16 cellular contexts compared by ENCODE assay signal in the genomic region with DNA sequence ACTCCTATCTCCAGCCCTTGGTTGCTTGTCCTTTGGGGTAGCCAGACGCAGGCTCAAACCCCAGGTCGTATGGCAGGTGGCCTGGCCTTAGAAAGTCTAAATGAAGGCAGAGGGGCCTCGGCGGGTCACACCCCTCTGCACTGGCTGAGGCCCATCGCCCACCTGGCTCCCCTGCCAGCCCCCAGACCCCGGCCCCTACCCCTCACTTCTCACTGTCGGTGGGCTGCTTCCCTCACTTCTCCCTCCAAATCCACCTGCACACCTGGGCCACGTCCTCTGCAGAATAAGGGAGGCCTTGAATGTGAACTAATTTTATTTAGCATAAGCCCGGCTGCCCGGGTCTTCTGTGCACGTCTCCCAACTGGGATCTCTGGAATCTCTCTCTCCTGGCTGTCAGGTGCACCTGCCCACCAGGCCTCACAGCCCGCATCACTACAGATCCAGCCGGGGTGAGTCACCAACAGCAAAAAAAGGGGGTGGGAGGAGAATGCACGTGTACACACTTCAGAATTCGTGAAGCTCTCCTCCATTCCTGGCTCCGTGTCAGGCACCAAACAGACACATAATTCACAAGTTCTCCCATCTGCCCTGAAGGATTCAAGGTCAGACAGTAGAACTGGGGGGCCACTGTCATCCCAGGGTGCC.
A peak's percentile ranks its signal among the peaks of the same experiment; 100 is the strongest.
DNase-seq lines count a peak whose midpoint lies in the region; ATAC-seq and TF ChIP-seq lines count a peak whose summit lies in the region.
"Had no signal": no experiment of that assay in that cellular context is flagged by ENCODE, and none has a peak within 500 bp of the region (broad histone marks: within the 10 kb centered on the region; RNA-seq: fewer than 3 reads in every experiment).

No MANE protein-coding gene starts in this region.

- peak; percentile 23 for ATAC-seq in foreskin keratinocyte
- ATAC-seq: HepG2 had no signal

- H3K27ac ChIP-seq in foreskin keratinocyte, result no peak overlapping the region
- H3K27ac ChIP-seq in trophoblast cell (ENCODE audit: low read depth, low read length), result no peak overlapping the region

- H3K27ac Mint-ChIP-seq in activated naive CD4-positive, alpha-beta T cell treated with anti-CD3 and anti-CD28 coated beads for 36 hours, result no peak overlapping the region
- H3K27ac Mint-ChIP-seq: B cell; CD4-positive, alpha-beta T cell had no signal

- no peak overlapping the region for H2BK120ac ChIP-seq in trophoblast cell (ENCODE audit: insufficient read depth, low read length, poor library complexity)

- no peak overlapping the region for H4K91ac ChIP-seq in trophoblast cell (ENCODE audit: low read depth, low read length)

- no peaks in the 10 kb centered on the region for H3K36me3 ChIP-seq in trophoblast cell (ENCODE audit: control insufficient read depth in 1 of 2, insufficient read depth in 2 of 2, low read length in 2 of 2)
- H3K36me3 ChIP-seq: HAP-1 had no signal

- CTCF ChIA-PET in activated naive CD4-positive, alpha-beta T cell treated with anti-CD3 and anti-CD28 coated beads for 36 hours (lab: Charles Lee), result no interaction called here

- H2BK5ac ChIP-seq in trophoblast cell (ENCODE audit: low read depth, low read length, poor library complexity), result no peak overlapping the region

- H3K14ac ChIP-seq in trophoblast cell (ENCODE audit: low read length), result no peak overlapping the region

- no peak for TF ChIP-seq CTCF in foreskin keratinocyte (conservative IDR thresholded peaks at IDR 0.05)

- H2BK12ac ChIP-seq in trophoblast cell (ENCODE audit: low read length), result no peak overlapping the region

- no CpG with 5 or more reads among the region's 16 CpGs for WGBS in trophoblast cell (ENCODE audit: extremely low coverage, insufficient coverage, insufficient read length)

- H3K36me3 Mint-ChIP-seq in activated naive CD4-positive, alpha-beta T cell treated with anti-CD3 and anti-CD28 coated beads for 36 hours (ENCODE audit: low read depth), result no peaks in the 10 kb centered on the region

- H3K4me3 ChIP-seq in trophoblast cell (ENCODE audit: low read depth, low read length), result no peak overlapping the region
- H3K4me3 ChIP-seq: HAP-1 had no signal

- H3K79me1 ChIP-seq in trophoblast cell (ENCODE audit: low read length), result no peaks in the 10 kb centered on the region

- H3K27me3 ChIP-seq in foreskin keratinocyte, result peaks cover 14% of the 10 kb centered on the region
- H3K27me3 ChIP-seq in trophoblast cell (ENCODE audit: insufficient read depth, low read length), result no peaks in the 10 kb centered on the region

- intact Hi-C loops in activated naive CD4-positive, alpha-beta T cell treated with anti-CD3 and anti-CD28 coated beads for 36 hours (cut with micrococcal nuclease), result no loop called here

- H3K79me2 ChIP-seq in trophoblast cell (ENCODE audit: control insufficient read depth, insufficient read depth, low read length, poor library complexity), result no peaks in the 10 kb centered on the region

- no peak overlapping the region for H4K12ac ChIP-seq in trophoblast cell (ENCODE audit: low read depth, low read length)

- no peak overlapping the region for H3K4ac ChIP-seq in trophoblast cell (ENCODE audit: low read depth, low read length)

- peaks cover 2% of the 10 kb centered on the region for H3K9me3 ChIP-seq in trophoblast cell (ENCODE audit: insufficient read depth, low read depth, low read length)
- H3K9me3 ChIP-seq: HAP-1 had no signal

- H4K8ac ChIP-seq in trophoblast cell (ENCODE audit: low read depth, low read length), result no peak overlapping the region

- H3K9me3 Mint-ChIP-seq in activated naive CD4-positive, alpha-beta T cell treated with anti-CD3 and anti-CD28 coated beads for 36 hours, result no peaks in the 10 kb centered on the region
- H3K9me3 Mint-ChIP-seq: CD4-positive, alpha-beta T cell had no signal

- H2AFZ ChIP-seq in trophoblast cell (ENCODE audit: insufficient read depth, low read length, poor library complexity), result no peak overlapping the region

- no peak overlapping the region for H3K18ac ChIP-seq in trophoblast cell (ENCODE audit: low read length)

- H2AK5ac ChIP-seq in trophoblast cell (ENCODE audit: low read length), result no peak overlapping the region

- H3K4me1 Mint-ChIP-seq in activated naive CD4-positive, alpha-beta T cell treated with anti-CD3 and anti-CD28 coated beads for 36 hours (ENCODE audit: low read depth), result no peaks in the 10 kb centered on the region
- H3K4me1 Mint-ChIP-seq: B cell had no signal

- no peak overlapping the region for H3K23ac ChIP-seq in trophoblast cell (ENCODE audit: low read length)

- H3K4me2 ChIP-seq in trophoblast cell (ENCODE audit: low read length), result no peak overlapping the region

- H3K4me3 Mint-ChIP-seq in activated naive CD4-positive, alpha-beta T cell treated with anti-CD3 and anti-CD28 coated beads for 36 hours, result no peak overlapping the region
- H3K4me3 Mint-ChIP-seq: B cell; CD4-positive, alpha-beta T cell had no signal

- DNase-seq in COLO668 (lab: John Stamatoyannopoulos, UW; ENCODE audit: unreplicated experiment) (peak; percentile 59), NCI-H2029 (lab: John Stamatoyannopoulos, UW) (peak; percentile 58), foreskin keratinocyte (no peak), trophoblast cell (peak; percentile 79 to 86), NCI-H1105 (lab: John Stamatoyannopoulos, UW) (no peak), medulla oblongata (ENCODE audit: extremely low spot score) (no peak)
- no peak for DNase-seq in activated naive CD4-positive, alpha-beta T cell treated with anti-CD3 and anti-CD28 coated beads for 36 hours
- DNase-seq: C1 segment of cervical spinal cord; CD4-positive, alpha-beta T cell; COR-L47; DMS153; DMS79 treated with DMSO at 0.1 percent for 48 hours; GDM1 had no signal

- H3K27me3 Mint-ChIP-seq in activated naive CD4-positive, alpha-beta T cell treated with anti-CD3 and anti-CD28 coated beads for 36 hours (ENCODE audit: low read depth), result no peaks in the 10 kb centered on the region

- no peak overlapping the region for H3K9ac ChIP-seq in trophoblast cell (ENCODE audit: low read length)

- H3K4me1 ChIP-seq in foreskin keratinocyte (no peaks in the 10 kb centered on the region), trophoblast cell (ENCODE audit: control insufficient read depth in 1 of 2, insufficient read depth in 2 of 2, low read length in 2 of 2) (no peaks in the 10 kb centered on the region)
- H3K4me1 ChIP-seq: HAP-1 had no signal

Comparison
In these comparisons a context has a peak if more than half of its experiments do, and no peak if none do; other contexts are left out.
1. DNase-seq: peak in COLO668 (single experiment), NCI-H2029 (single experiment) and trophoblast cell (2 of 2); none in foreskin keratinocyte (0 of 2), NCI-H1105 (single experiment), activated naive CD4-positive, alpha-beta T cell treated with anti-CD3 and anti-CD28 coated beads for 36 hours (single experiment) and medulla oblongata (single experiment).